In the genomic region with DNA sequence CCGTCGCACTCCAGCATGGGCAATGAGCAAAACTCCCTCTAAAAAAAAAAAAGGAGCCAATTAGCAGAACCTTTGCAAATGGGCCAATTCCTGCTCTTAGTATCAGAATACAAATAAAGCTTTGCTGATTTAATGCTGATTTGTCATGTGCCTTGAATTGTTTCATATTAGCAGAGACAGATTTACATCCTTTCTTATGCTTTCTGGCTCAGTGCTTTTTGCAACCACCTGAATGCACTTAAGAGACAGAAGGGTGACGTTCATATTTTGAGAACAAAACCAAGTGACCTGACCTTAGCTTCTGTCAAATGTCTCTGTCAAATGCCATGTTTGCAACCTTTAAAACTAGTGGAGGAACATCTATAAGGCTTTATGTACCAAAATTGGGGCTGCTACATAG, we compare ENCODE assay signal across 28 cellular contexts.
"Had no signal": no experiment of that assay in that cellular context is flagged by ENCODE, and none has a peak within 500 bp of the region (broad histone marks: within the 10 kb centered on the region; RNA-seq: fewer than 3 reads in every experiment).

No MANE protein-coding gene starts in this region.

- H3K4me1 Mint-ChIP-seq: natural killer cell had no signal

- H3K79me2 ChIP-seq: parathyroid adenoma had no signal

- H3K27ac ChIP-seq: neural progenitor cell, ovary, parathyroid adenoma, psoas muscle, skin epidermis, spleen, thoracic aorta, thyroid gland, tibial nerve, upper lobe of left lung, vagina had no signal

- H2AFZ ChIP-seq: neural progenitor cell, parathyroid adenoma had no signal

- H3K36me3 Mint-ChIP-seq: natural killer cell; neural progenitor cell; stimulated activated naive B cell treated with anti-CD40 and anti-IgM and Interleukin-4, amounts not matched to agents 10 μg/mL and 1 μg/mL and 100 μg/mL, for 72 hours had no signal

- H3K27me3 ChIP-seq: neural progenitor cell, ovary, spleen, stomach, thyroid gland, tibial nerve, upper lobe of left lung, vagina had no signal

- H3K36me3 ChIP-seq: neural progenitor cell, ovary, spleen, stomach, thoracic aorta, thyroid gland, tibial nerve, upper lobe of left lung, vagina had no signal

- H3K4me1 ChIP-seq: parathyroid adenoma, psoas muscle, thyroid gland, tibial nerve, upper lobe of left lung had no signal

- H3K27ac Mint-ChIP-seq: natural killer cell; nephron; neural progenitor cell; stimulated activated naive B cell treated with anti-CD40 and anti-IgM and Interleukin-4, amounts not matched to agents 10 μg/mL and 1 μg/mL and 100 μg/mL, for 72 hours; stimulated activated naive CD8-positive, alpha-beta T cell treated with anti-CD3 and anti-CD28 coated beads, Interleukin-15, Interleukin-2, amounts not matched to agents 100 ng/mL and 50 ng/mL, for 24 hours had no signal

- ATAC-seq: natural killer cell; psoas muscle; right cardiac atrium; sciatic nerve; stimulated activated naive B cell treated with anti-CD40 and anti-IgM and Interleukin-4, amounts not matched to agents 10 μg/mL and 1 μg/mL and 100 μg/mL, for 72 hours had no signal

- H3K4me3 Mint-ChIP-seq: natural killer cell; nephron; neural progenitor cell; stimulated activated naive B cell treated with anti-CD40 and anti-IgM and Interleukin-4, amounts not matched to agents 10 μg/mL and 1 μg/mL and 100 μg/mL, for 72 hours; stimulated activated naive CD8-positive, alpha-beta T cell treated with anti-CD3 and anti-CD28 coated beads, Interleukin-15, Interleukin-2, amounts not matched to agents 100 ng/mL and 50 ng/mL, for 24 hours had no signal

- H3K4me3 ChIP-seq: neural progenitor cell, ovary, psoas muscle, skin epidermis, smooth muscle cell, spleen, stomach, thoracic aorta, thyroid gland, tibial nerve, upper lobe of left lung, vagina had no signal

- H3K9me3 Mint-ChIP-seq: natural killer cell; nephron; neural progenitor cell; stimulated activated naive B cell treated with anti-CD40 and anti-IgM and Interleukin-4, amounts not matched to agents 10 μg/mL and 1 μg/mL and 100 μg/mL, for 72 hours; stimulated activated naive CD8-positive, alpha-beta T cell treated with anti-CD3 and anti-CD28 coated beads, Interleukin-15, Interleukin-2, amounts not matched to agents 100 ng/mL and 50 ng/mL, for 24 hours had no signal

- H3K4me2 ChIP-seq: neural progenitor cell, smooth muscle cell had no signal

- H3K9me3 ChIP-seq: ovary, psoas muscle, spleen, stomach, thoracic aorta, thyroid gland, tibial nerve, upper lobe of left lung, vagina had no signal

- H3K9ac ChIP-seq: neural progenitor cell, parathyroid adenoma had no signal

- DNase-seq: natural killer cell; occipital lobe; ovary; posterior cingulate gyrus; psoas muscle; right cardiac atrium; spleen; stimulated activated CD4-positive, alpha-beta T cell treated with anti-CD3 and anti-CD28 coated beads, Interleukin-12 subunit alpha, Interleukin-12 subunit beta, amount 100 ng/mL, for 4 hours; stimulated activated CD4-positive, alpha-beta T cell treated with anti-CD3 and anti-CD28 coated beads, Interleukin-1b, Interleukin-23, amount 100 ng/mL, for 48 hours; stimulated activated CD4-positive, alpha-beta T cell treated with anti-CD3 and anti-CD28 coated beads, Interleukin-4, amount 100 ng/mL, for 1 hour; stimulated activated CD4-positive, alpha-beta T cell treated with anti-CD3 and anti-CD28 coated beads, Interleukin-4, amount 100 ng/mL, for 4 hours; stimulated activated CD8-positive, alpha-beta memory T cell treated with anti-CD3 and anti-CD28 coated beads, Interleukin-4, amount 100 ng/mL, for 48 hours; stimulated activated naive B cell treated with anti-CD40 and anti-IgM and Interleukin-4, amounts not matched to agents 10 μg/mL and 1 μg/mL and 100 μg/mL, for 72 hours; stimulated activated naive CD4-positive, alpha-beta T cell treated with Interleukin-2 at 50 U/mL for 16 hours; stomach; thyroid gland; trophoblast cell; upper lobe of left lung had no signal
